Comparison of ENCODE assay signal across 8 cellular contexts in the genomic region with DNA sequence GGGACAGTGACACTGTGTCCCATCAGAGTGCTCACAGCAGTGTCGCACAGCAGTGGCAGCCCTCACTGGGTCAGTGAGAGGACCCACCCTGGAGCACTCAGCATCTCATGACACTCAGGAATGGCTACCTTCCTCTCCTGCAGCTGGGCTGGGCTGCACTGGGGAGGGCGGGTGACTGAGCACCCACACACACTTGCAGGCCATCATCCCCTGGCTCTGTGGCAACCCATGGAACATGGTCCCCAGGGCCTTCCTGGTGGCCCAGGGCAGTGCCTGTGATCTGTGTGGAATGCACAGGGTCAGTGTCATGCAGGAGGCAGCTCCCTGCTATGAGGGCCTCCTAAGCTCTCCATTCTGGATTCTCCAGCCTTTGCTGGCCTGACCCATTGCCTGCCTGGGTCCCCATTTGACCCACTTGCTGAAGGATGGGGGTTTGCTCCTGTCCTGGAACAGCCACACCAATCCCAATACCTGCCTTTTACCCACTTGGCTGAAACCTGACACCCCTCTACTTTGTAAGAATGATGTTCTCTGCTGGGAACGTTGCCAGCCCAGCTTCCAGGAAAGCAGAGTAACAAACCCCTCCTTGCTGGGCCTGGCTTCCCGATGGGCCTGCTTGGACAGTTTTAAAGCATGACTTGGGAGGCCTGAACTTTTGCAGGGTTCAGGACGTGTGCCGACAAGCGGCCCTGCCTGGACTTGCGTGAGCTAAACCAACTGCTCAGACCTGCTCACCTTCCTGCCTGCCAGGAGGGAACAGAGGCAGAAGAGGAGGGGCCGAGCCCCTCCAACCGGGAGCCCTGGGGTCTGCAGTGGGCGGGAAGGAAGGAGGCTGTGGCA. TPM values are rescaled to one million over a fixed set of nuclear protein-coding genes. Genes with fewer than 3 reads are reported as not detected.
DNase-seq lines count a peak whose midpoint lies in the region; ATAC-seq, FAIRE-seq and TF ChIP-seq lines count a peak whose summit lies in the region.

No MANE protein-coding gene starts in this region.

- H4K20me1 ChIP-seq in HepG2 (ENCODE audit: insufficient read depth, low read length) = peaks cover 96% of the 10 kb centered on the region

- no peak; a peak in 1 of 4 replicates for TF ChIP-seq POLR2A in HepG2 (IDR thresholded peaks at IDR 0.05; ENCODE audit: insufficient read depth in 1 of 2, low read depth in 2 of 2, low read length in 2 of 2)

- no peaks in the 10 kb centered on the region for H3K4me1 Mint-ChIP-seq in activated naive CD8-positive, alpha-beta T cell treated with anti-CD3 and anti-CD28 coated beads, Interleukin-2, amount 50 U/mL, for 24 hours

- in situ Hi-C loops in HepG2 (cut with HindIII; ENCODE audit: extremely low pct_ligation_motif_present, low pct_unique_long_range_greater_than_20kb) = loop anchor here (5.0 kb wide), 2 partner anchors 133 to 243 kb away; no protein-coding TSS in a partner anchor

- H3K27ac ChIP-seq in HepG2 (ENCODE audit: extremely low read length, insufficient read depth, low read length) = peak overlapping the region; percentile 56
- H3K27ac ChIP-seq in upper lobe of right lung = peak overlapping the region; percentile 58

- no peaks in the 10 kb centered on the region for H3K36me3 Mint-ChIP-seq in activated naive CD8-positive, alpha-beta T cell treated with anti-CD3 and anti-CD28 coated beads, Interleukin-2, amount 50 U/mL, for 24 hours (ENCODE audit: low read depth)

- intact Hi-C loops in HepG2 (cut with micrococcal nuclease; ENCODE audit: unreplicated experiment) (loop anchor here (5.0 kb wide), 3 partner anchors 43 to 278 kb away; a partner anchor contains a TSS), upper lobe of right lung (cut with DNase I) (no loop called here)

- no peaks in the 10 kb centered on the region for H3K9me3 ChIP-seq in HepG2 (ENCODE audit: low read length)
- no peaks in the 10 kb centered on the region for H3K9me3 ChIP-seq in upper lobe of right lung

- peak in 1 of 2 experiments; percentile 59; a peak in 1 of 4 replicates for TF ChIP-seq EP300 in HepG2 (IDR thresholded peaks at IDR 0.05; ENCODE audit: low read depth in 2 of 2, low read length in 2 of 2)
- peak; percentile 37; the same call in 1 of the 2 replicates for TF ChIP-seq EP300 in HepG2 (CRISPR knock-in tag; IDR thresholded peaks at IDR 0.05; ENCODE audit: borderline replicate concordance)

- BruUV-seq in HepG2 (replicated peaks; lab: Mats Ljungman, UMichigan) = no TSS peak

- no peak overlapping the region for H3K4me3 Mint-ChIP-seq in activated naive CD8-positive, alpha-beta T cell treated with anti-CD3 and anti-CD28 coated beads, Interleukin-2, amount 50 U/mL, for 24 hours

- peaks cover 97% of the 10 kb centered on the region for H3K79me2 ChIP-seq in HepG2 (ENCODE audit: insufficient read depth, low read length)

- H3K4me3 ChIP-seq in bronchial epithelial cell (ENCODE audit: low read depth, low read length) (peak overlapping the region; percentile 17), HepG2 (replicated peaks in 1 of 3; ENCODE audit: insufficient read depth in 1 of 3, low read depth in 2 of 3, low read length in 3 of 3) (peak overlapping the region in 1 of 3 experiments; percentile 45; a peak in 1 of 6 replicates), upper lobe of right lung (no peak overlapping the region)

- no peak overlapping the region for H2AFZ ChIP-seq in HepG2 (ENCODE audit: low read length)

- DNase-seq in GM03348 (ENCODE audit: low spot score) (peak; percentile 82), NCI-H2171 (lab: John Stamatoyannopoulos, UW) (peak; percentile 93), bronchial epithelial cell (ENCODE audit: low read depth) (peak; percentile 99), HepG2 (ENCODE audit: low spot score) (peak; percentile 76), upper lobe of right lung (peak; percentile 74), SKM-1 (lab: John Stamatoyannopoulos, UW; ENCODE audit: unreplicated experiment) (no peak)
- no peak for DNase-seq in activated naive CD8-positive, alpha-beta T cell treated with anti-CD3 and anti-CD28 coated beads, Interleukin-2, amount 50 U/mL, for 24 hours

- peak; percentile 99 for FAIRE-seq in bronchial epithelial cell (lab: Jason Lieb, UNC)
- FAIRE-seq in HepG2 (lab: Jason Lieb, UNC) = peak; percentile 51

- ATAC-seq in HepG2 (peak; percentile 1; the same call in 1 of the 3 replicates), upper lobe of right lung (peak; percentile 8), GM19035 (IDR thresholded peaks at IDR 0.05; ENCODE audit: unreplicated experiment) (no peak)
- ATAC-seq in activated naive CD8-positive, alpha-beta T cell treated with anti-CD3 and anti-CD28 coated beads, Interleukin-2, amount 50 U/mL, for 24 hours = no peak

- H3K27me3 Mint-ChIP-seq in activated naive CD8-positive, alpha-beta T cell treated with anti-CD3 and anti-CD28 coated beads, Interleukin-2, amount 50 U/mL, for 24 hours = no peaks in the 10 kb centered on the region

- TF ChIP-seq CTCF in bronchial epithelial cell (IDR thresholded peaks at IDR 0.05; ENCODE audit: insufficient read depth, low read length, severe bottlenecking) (no peak), HepG2 (CRISPR knock-in tag; IDR thresholded peaks at IDR 0.05) (no peak), upper lobe of right lung (IDR thresholded peaks at IDR 0.05) (no peak)

- H3K27me3 ChIP-seq in bronchial epithelial cell (ENCODE audit: control insufficient read depth, insufficient read depth, low read length) (no peaks in the 10 kb centered on the region), HepG2 (ENCODE audit: control insufficient read depth in 1 of 2, insufficient read depth in 2 of 2, low read length in 2 of 2) (no peaks in the 10 kb centered on the region), upper lobe of right lung (no peaks in the 10 kb centered on the region)

- POLR2A ChIA-PET in HepG2 (lab: Yijun Ruan, JAX) = interaction anchor here (1.4 to 1.7 kb wide), 4 partner anchors 14 to 126 kb away, joined by 3 to 9 read pairs (median 5); no protein-coding TSS in a partner anchor

- peak overlapping the region; percentile 74 for H3K4me2 ChIP-seq in HepG2 (ENCODE audit: low read depth, low read length)

- H3K4me1 ChIP-seq in HepG2 (ENCODE audit: insufficient read depth, low read length) (peaks cover 70% of the 10 kb centered on the region), upper lobe of right lung (peaks cover 52% of the 10 kb centered on the region)

- H3K9ac ChIP-seq in HepG2 (ENCODE audit: insufficient read depth, low read depth, low read length) = peak overlapping the region; percentile 62

- no peaks in the 10 kb centered on the region for H3K9me3 Mint-ChIP-seq in activated naive CD8-positive, alpha-beta T cell treated with anti-CD3 and anti-CD28 coated beads, Interleukin-2, amount 50 U/mL, for 24 hours

- no peak for TF ChIP-seq RAD21 in HepG2 (CRISPR knock-in tag; IDR thresholded peaks at IDR 0.05)

- WGBS in HepG2 (ENCODE audit: low lambda C conversion rate) = 68% methylated on average over 11 of the region's 11 CpGs

- H3K27ac Mint-ChIP-seq in activated naive CD8-positive, alpha-beta T cell treated with anti-CD3 and anti-CD28 coated beads, Interleukin-2, amount 50 U/mL, for 24 hours = no peak overlapping the region

- CTCF ChIA-PET in HepG2 (lab: Yijun Ruan, JAX; ENCODE audit: low intra/inter-chr PET ratio, low total read pairs) = no interaction called here

- H3K36me3 ChIP-seq in bronchial epithelial cell (ENCODE audit: control insufficient read depth, insufficient read depth, low read length) = no peaks in the 10 kb centered on the region
- peaks cover 47 to 78% of the 10 kb centered on the region in 2 experiments for H3K36me3 ChIP-seq in HepG2 (replicated peaks in 1 of 2; ENCODE audit: control insufficient read depth in 1 of 2, insufficient read depth in 2 of 2, low read length in 2 of 2)
- no peaks in the 10 kb centered on the region for H3K36me3 ChIP-seq in upper lobe of right lung

TF ChIP-seq in HepG2, 621 proteins besides CTCF, POLR2A, EP300 and RAD21 (continues in another document):
- 0 out of 2 replicates have a peak, but pooled peaks have one; percentile 3 for TF ChIP-seq HNRNPL (IDR thresholded peaks at IDR 0.05; ENCODE audit: low read depth, low read length)
- TF ChIP-seq RARG (CRISPR knock-in tag; IDR thresholded peaks at IDR 0.05; ENCODE audit: low read depth) = no peak
- TF ChIP-seq MTA3 (CRISPR knock-in tag; IDR thresholded peaks at IDR 0.05) = no peak
- peak; percentile 50; the same call in 1 of the 2 replicates for TF ChIP-seq REPIN1 (CRISPR knock-in tag; IDR thresholded peaks at IDR 0.05; ENCODE audit: borderline replicate concordance, low read depth)
- TF ChIP-seq, protein P1, sequence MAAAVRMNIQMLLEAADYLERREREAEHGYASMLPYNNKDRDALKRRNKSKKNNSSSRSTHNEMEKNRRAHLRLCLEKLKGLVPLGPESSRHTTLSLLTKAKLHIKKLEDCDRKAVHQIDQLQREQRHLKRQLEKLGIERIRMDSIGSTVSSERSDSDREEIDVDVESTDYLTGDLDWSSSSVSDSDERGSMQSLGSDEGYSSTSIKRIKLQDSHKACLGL (CRISPR knock-in tag; IDR thresholded peaks at IDR 0.05) = peak; percentile 44; the same call in 1 of the 2 replicates

RNA-seq across cellular contexts. Expression of a gene that starts 13.7 kb away (rescaled TPM):
- total RNA-seq in bronchial epithelial cell = 19.2 and 21.3 TPM in 2 replicates
- total RNA-seq in HepG2 (2016; rRNA removed; fragmentation: Illumina TruSeq; extraction: Trizol) = 68.4 and 84.6 TPM in 2 replicates
- total RNA-seq in HepG2 (2016; cell fraction: cytosol; rRNA removed; fragmentation: Illumina TruSeq; extraction: Trizol; ENCODE audit: low read depth) = 8.0 TPM in 2 replicates
- total RNA-seq in HepG2 (2016; cell fraction: insoluble cytoplasmic fraction; rRNA removed; fragmentation: Illumina TruSeq; extraction: Trizol) = 60.2 and 86.4 TPM in 2 replicates
- total RNA-seq in HepG2 (2016; cell fraction: membrane; rRNA removed; fragmentation: Illumina TruSeq; extraction: Trizol) = 38.4 and 40.3 TPM in 2 replicates
- 59.1 and 66.3 TPM in 2 replicates for total RNA-seq in HepG2 (2016; cell fraction: nucleus; rRNA removed; fragmentation: Illumina TruSeq; extraction: Trizol)
- 34.5 and 42.2 TPM in 2 replicates for polyA plus RNA-seq in HepG2 (2011; rRNA removed)
- polyA plus RNA-seq in HepG2 (2011; cell fraction: cytosol; rRNA removed) = 35.2 and 53.7 TPM in 2 replicates
- 38.8 and 44.3 TPM in 2 replicates for polyA plus RNA-seq in HepG2 (2011; cell fraction: nucleus; rRNA removed)
- polyA plus RNA-seq in HepG2 (2012) = 50.2 and 79.5 TPM in 2 replicates
- polyA plus RNA-seq in HepG2 (2016; cell fraction: cytosol; fragmentation: Illumina TruSeq; extraction: Trizol; ENCODE audit: low read depth) = 5.2 and 5.6 TPM in 2 replicates
- polyA plus RNA-seq in HepG2 (2016; cell fraction: insoluble cytoplasmic fraction; fragmentation: Illumina TruSeq; extraction: Trizol; ENCODE audit: low read depth) = 70.3 and 83.1 TPM in 2 replicates
- 24.6 and 27.0 TPM in 2 replicates for polyA plus RNA-seq in HepG2 (2016; cell fraction: membrane; fragmentation: Illumina TruSeq; extraction: Trizol; ENCODE audit: low read depth)
- 106 and 113 TPM in 2 replicates for polyA plus RNA-seq in HepG2 (2016; cell fraction: nucleus; fragmentation: Illumina TruSeq; extraction: Trizol; ENCODE audit: insufficient read depth, low read depth)
- polyA minus RNA-seq in HepG2 (2011; rRNA and poly(A)+ RNA removed; ENCODE audit: low replicate concordance) = 7.6 and 148 TPM in 2 replicates
- polyA minus RNA-seq in HepG2 (2011; cell fraction: cytosol; rRNA and poly(A)+ RNA removed) = 47.4 and 52.3 TPM in 2 replicates
- polyA minus RNA-seq in HepG2 (2011; cell fraction: nucleus; rRNA and poly(A)+ RNA removed) = 39.0 and 60.8 TPM in 2 replicates
- total RNA-seq in upper lobe of right lung = 33.2 TPM

Comparison
In these comparisons a context has a peak if more than half of its experiments do, and no peak if none do; other contexts are left out.
1. DNase-seq: peak in GM03348 (single experiment), NCI-H2171 (single experiment), bronchial epithelial cell (single experiment), HepG2 (single experiment) and upper lobe of right lung (single experiment); none in SKM-1 (single experiment) and activated naive CD8-positive, alpha-beta T cell treated with anti-CD3 and anti-CD28 coated beads, Interleukin-2, amount 50 U/mL, for 24 hours (single experiment).
2. ATAC-seq: peak in HepG2 (single experiment) and upper lobe of right lung (single experiment); none in GM19035 (single experiment) and activated naive CD8-positive, alpha-beta T cell treated with anti-CD3 and anti-CD28 coated beads, Interleukin-2, amount 50 U/mL, for 24 hours (single experiment).